In genomic region chr15:61410656-61411055, GRCh38 we compare ENCODE assay signal across 19 cellular contexts.
"Had no signal": no experiment of that assay in that cellular context is flagged by ENCODE, and none has a peak within 500 bp of the region (broad histone marks: within the 10 kb centered on the region; RNA-seq: fewer than 3 reads in every experiment).

No MANE protein-coding gene starts in this region.

- H3K9me3 Mint-ChIP-seq: natural killer cell, neural crest cell had no signal

- ATAC-seq: gastrocnemius medialis, heart right ventricle, left lobe of liver, natural killer cell, sciatic nerve had no signal

- H3K4me1 Mint-ChIP-seq: endodermal cell, natural killer cell, neural crest cell had no signal

- H3K9me3 ChIP-seq: gastrocnemius medialis, uterus had no signal

- FAIRE-seq: endothelial cell of umbilical vein, islet of Langerhans had no signal

- H3K4me3 ChIP-seq: coronary artery, gastrocnemius medialis, heart right ventricle, skin epidermis, uterus had no signal

- H3K4me1 ChIP-seq: gastrocnemius medialis, heart right ventricle, uterus had no signal

- H3K36me3 ChIP-seq: gastrocnemius medialis, heart right ventricle, uterus had no signal

- H3K27ac ChIP-seq: coronary artery, gastrocnemius medialis, heart right ventricle, skin epidermis, uterus had no signal

- DNase-seq: effector CD4-positive, alpha-beta T cell; endodermal cell; gastrocnemius medialis; heart right ventricle; hypothalamus; mammary epithelial cell; natural killer cell; posterior cingulate gyrus; stimulated activated naive CD4-positive, alpha-beta T cell treated with Interleukin-2 at 50 U/mL for 16 hours; trophoblast cell; uterus had no signal

- H3K4me3 Mint-ChIP-seq: endodermal cell, mesothelial cell of epicardium, natural killer cell, neural crest cell had no signal

- H3K27ac Mint-ChIP-seq: endodermal cell, mesothelial cell of epicardium, natural killer cell had no signal

- H3K27me3 ChIP-seq: gastrocnemius medialis, uterus had no signal

- H3K36me3 Mint-ChIP-seq: mesothelial cell of epicardium, natural killer cell had no signal
